Comparison of ENCODE assay signal across 1 cellular context in genomic region chrX:12383196-12383595, GRCh38.
TF ChIP-seq lines count a peak whose summit lies in the region.

No MANE protein-coding gene starts in this region.

TF ChIP-seq in GM12878, 131 proteins besides CTCF, POLR2A, EP300 and RAD21 (continued from another document):
- TF ChIP-seq USF2 (IDR thresholded peaks at IDR 0.05; ENCODE audit: borderline replicate concordance, low read depth, low read length), result no peak
- no peak for TF ChIP-seq IRF3 (IDR thresholded peaks at IDR 0.05)
- TF ChIP-seq NR2C1 (IDR thresholded peaks at IDR 0.05), result no peak
- TF ChIP-seq HSF1 (IDR thresholded peaks at IDR 0.05; ENCODE audit: low read depth, low read length), result no peak
- no peak for TF ChIP-seq SMAD5 (IDR thresholded peaks at IDR 0.05; ENCODE audit: low read depth)
- TF ChIP-seq ELK1 (IDR thresholded peaks at IDR 0.05; ENCODE audit: low read depth, low read length), result no peak
- no peak for TF ChIP-seq KLF5 (IDR thresholded peaks at IDR 0.05; ENCODE audit: partially characterized antibody)
- no peak for TF ChIP-seq ZBTB4 (CRISPR knock-in tag; IDR thresholded peaks at IDR 0.05)
- TF ChIP-seq ZZZ3 (IDR thresholded peaks at IDR 0.05; ENCODE audit: control insufficient read depth, insufficient read length, low read depth), result no peak
- TF ChIP-seq CUX1 (IDR thresholded peaks at IDR 0.05; ENCODE audit: insufficient replicate concordance, low read depth, low read length), result no peak
- TF ChIP-seq ZNF384 (IDR thresholded peaks at IDR 0.05; ENCODE audit: borderline replicate concordance, low read depth, low read length), result no peak
- TF ChIP-seq SMAD1 (IDR thresholded peaks at IDR 0.05; ENCODE audit: low read depth, partially characterized antibody), result no peak
- TF ChIP-seq NBN (IDR thresholded peaks at IDR 0.05), result no peak
- no peak for TF ChIP-seq POLR2AphosphoS2 (IDR thresholded peaks at IDR 0.05; ENCODE audit: low read depth, low read length)
- TF ChIP-seq STAT3 (IDR thresholded peaks at IDR 0.05; ENCODE audit: low read depth, low read length), result no peak
